1 cellular context compared by ENCODE assay signal in genomic region chr11:93054279-93054678, GRCh38.
TF ChIP-seq lines count a peak whose summit lies in the region.

No MANE protein-coding gene starts in this region.

TF ChIP-seq in HCT116, 20 proteins besides CTCF, POLR2A, EP300 and RAD21 (continued from another document):
- TF ChIP-seq ATF3 (IDR thresholded peaks at IDR 0.05) (no peak), SP1 (IDR thresholded peaks at IDR 0.05; ENCODE audit: low read depth) (no peak), SRF (IDR thresholded peaks at IDR 0.05; ENCODE audit: low read depth) (no peak), EZH2phosphoT487 (IDR thresholded peaks at IDR 0.05; ENCODE audit: borderline replicate concordance) (no peak), FOSL1 (IDR thresholded peaks at IDR 0.05; ENCODE audit: low read depth) (no peak), ZNF274 (IDR thresholded peaks at IDR 0.05; ENCODE audit: low read depth, low read length) (no peak), TCF7L2 (IDR thresholded peaks at IDR 0.05; ENCODE audit: borderline replicate concordance, extremely low read depth, insufficient read depth, insufficient read length) (no peak)
